In genomic region chr15:57457726-57458125, GRCh38 we compare ENCODE assay signal across 12 cellular contexts.
"Had no signal": no experiment of that assay in that cellular context is flagged by ENCODE, and none has a peak within 500 bp of the region (broad histone marks: within the 10 kb centered on the region; RNA-seq: fewer than 3 reads in every experiment).

No MANE protein-coding gene starts in this region.

- H3K27me3 ChIP-seq: foreskin keratinocyte, left lung, right atrium auricular region had no signal

- H3K27ac ChIP-seq: epithelial cell of prostate, foreskin keratinocyte, left lung, right atrium auricular region had no signal

- H3K9me3 ChIP-seq: left lung, prostate gland, right atrium auricular region had no signal

- DNase-seq: activated CD4-positive, alpha-beta T cell treated with anti-CD3 and anti-CD28 coated beads, Interleukin-2, amount 10 ng/mL, durations not matched to agents 24 days and 14 days; activated CD8-positive, alpha-beta T cell treated with anti-CD3 and anti-CD28 coated beads for 36 hours; activated naive CD4-positive, alpha-beta T cell treated with anti-CD3 and anti-CD28 coated beads for 36 hours; activated T-cell treated with anti-CD3 and anti-CD28 coated beads, Interleukin-2, amount 50 U/mL, for 24 hours; effector memory CD8-positive, alpha-beta T cell; foreskin keratinocyte; kidney; left lung; T1000 had no signal

- H3K36me3 ChIP-seq: left lung, prostate gland, right atrium auricular region had no signal

- H3K4me3 ChIP-seq: left lung, prostate gland, right atrium auricular region had no signal

- H3K4me1 ChIP-seq: foreskin keratinocyte had no signal

- ATAC-seq: activated CD8-positive, alpha-beta T cell treated with anti-CD3 and anti-CD28 coated beads for 36 hours; effector memory CD8-positive, alpha-beta T cell; foreskin keratinocyte had no signal
